Comparison of ENCODE assay signal across 8 cellular contexts in the genomic region with DNA sequence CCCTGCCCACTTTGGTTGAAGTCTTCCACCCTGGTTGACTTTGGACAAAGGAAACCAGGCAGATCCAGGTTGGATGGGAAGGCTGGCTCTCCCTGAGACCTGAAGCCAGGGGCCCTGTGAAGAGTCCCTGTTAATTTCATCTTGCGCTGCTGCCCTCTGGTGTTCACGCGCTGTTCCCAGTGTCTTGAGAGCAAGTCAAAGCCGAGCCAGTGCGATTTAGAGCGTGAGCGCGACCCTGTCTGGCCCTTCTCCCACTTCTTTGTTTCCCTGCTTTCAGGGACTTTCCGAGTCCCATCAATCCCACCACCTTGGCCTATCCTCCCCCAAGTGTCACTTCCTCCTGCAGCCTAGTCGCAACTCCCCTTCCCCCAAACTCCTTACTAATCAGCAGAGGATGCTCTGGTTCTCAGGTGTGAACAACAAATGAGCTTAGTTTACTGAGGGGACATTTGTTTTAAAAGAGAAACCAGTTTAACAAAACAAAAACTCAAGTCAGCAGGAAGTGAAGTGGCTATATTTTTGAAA. TPM values are rescaled to one million over a fixed set of nuclear protein-coding genes. Genes with fewer than 3 reads are reported as not detected.
DNase-seq lines count a peak whose midpoint lies in the region; ATAC-seq and TF ChIP-seq lines count a peak whose summit lies in the region.

No MANE protein-coding gene starts in this region.

- DNase-seq in GM12865 (ENCODE audit: low read depth) (peak; percentile 94), breast epithelium (ENCODE audit: low spot score in 2 of 2) (peak; percentile 86 to 92), kidney epithelial cell (ENCODE audit: low read depth) (no peak), NCI-H2107 (lab: John Stamatoyannopoulos, UW) (no peak)
- DNase-seq in stimulated activated CD4-positive, alpha-beta T cell treated with anti-CD3 and anti-CD28 coated beads, Interleukin-4, amount 100 ng/mL, for 1 hour = peak; percentile 93

- H3K27me3 ChIP-seq in breast epithelium = no peaks in the 10 kb centered on the region
- H3K27me3 ChIP-seq in kidney epithelial cell (ENCODE audit: control insufficient read depth, insufficient read depth, low read length) = no peaks in the 10 kb centered on the region

- no peaks in the 10 kb centered on the region for H3K27me3 Mint-ChIP-seq in T-helper 1 cell treated with Interleukin-12 subunit alpha and Interleukin-12 subunit beta and Interleukin-4 antibody, amounts not matched to agents 30 μg/mL and 1 μg/mL, for 36 hours (ENCODE audit: low read depth)

- peak; percentile 34 for ATAC-seq in HG03045 (IDR thresholded peaks at IDR 0.05; ENCODE audit: unreplicated experiment)
- no peak for ATAC-seq in HG03139 (IDR thresholded peaks at IDR 0.05; ENCODE audit: unreplicated experiment)

- peaks cover 76% of the 10 kb centered on the region for H3K4me1 Mint-ChIP-seq in T-helper 1 cell treated with Interleukin-12 subunit alpha and Interleukin-12 subunit beta and Interleukin-4 antibody, amounts not matched to agents 30 μg/mL and 1 μg/mL, for 36 hours (ENCODE audit: low read depth)

- H3K9me3 Mint-ChIP-seq in T-helper 1 cell treated with Interleukin-12 subunit alpha and Interleukin-12 subunit beta and Interleukin-4 antibody, amounts not matched to agents 30 μg/mL and 1 μg/mL, for 36 hours = peaks cover 6% of the 10 kb centered on the region

- no peak for TF ChIP-seq POLR2A in breast epithelium (IDR thresholded peaks at IDR 0.05)

- H3K9me3 ChIP-seq in breast epithelium = no peaks in the 10 kb centered on the region

- H3K4me1 ChIP-seq in breast epithelium = no peaks in the 10 kb centered on the region

- intact Hi-C loops in breast epithelium (cut with DNase I; ENCODE audit: low total_unique reads) = no loop called here

- H3K4me3 Mint-ChIP-seq in T-helper 1 cell treated with Interleukin-12 subunit alpha and Interleukin-12 subunit beta and Interleukin-4 antibody, amounts not matched to agents 30 μg/mL and 1 μg/mL, for 36 hours = peak overlapping the region; percentile 70

- TF ChIP-seq CTCF in GM12865 (IDR thresholded peaks at IDR 0.05; ENCODE audit: insufficient read depth, low read depth, low read length, missing control alignments) = peak; percentile 90
- TF ChIP-seq CTCF in breast epithelium (IDR thresholded peaks at IDR 0.05) = peak; percentile 59 to 87 (median 83)
- peak; percentile 90 for TF ChIP-seq CTCF in kidney epithelial cell (IDR thresholded peaks at IDR 0.05; ENCODE audit: insufficient read depth, low read length, poor library complexity, severe bottlenecking)

- H3K4me3 ChIP-seq in GM12865 (ENCODE audit: low read depth, low read length) = peak overlapping the region; percentile 40
- peak overlapping the region in 1 of 3 donors; percentile 4 for H3K4me3 ChIP-seq in breast epithelium
- no peak overlapping the region for H3K4me3 ChIP-seq in kidney epithelial cell (ENCODE audit: low read depth, low read length)

- peak overlapping the region in 1 of 2 donors; percentile 52 for H3K27ac ChIP-seq in breast epithelium

- peaks cover 11% of the 10 kb centered on the region for H3K36me3 Mint-ChIP-seq in T-helper 1 cell treated with Interleukin-12 subunit alpha and Interleukin-12 subunit beta and Interleukin-4 antibody, amounts not matched to agents 30 μg/mL and 1 μg/mL, for 36 hours (ENCODE audit: low read depth)

- H3K27ac Mint-ChIP-seq in T-helper 1 cell treated with Interleukin-12 subunit alpha and Interleukin-12 subunit beta and Interleukin-4 antibody, amounts not matched to agents 30 μg/mL and 1 μg/mL, for 36 hours = peak overlapping the region; percentile 91

- H3K36me3 ChIP-seq in breast epithelium (no peaks in the 10 kb centered on the region), kidney epithelial cell (ENCODE audit: control insufficient read depth, insufficient read depth, low read length) (no peaks in the 10 kb centered on the region)

RNA-seq across cellular contexts. Expression of a gene that starts 25.8 kb away (rescaled TPM):
- total RNA-seq in breast epithelium (not detected), kidney epithelial cell (0.07 TPM in 1 of 2 replicates, not detected in the other)

Comparison
In these comparisons a context has a peak if more than half of its experiments do, and no peak if none do; other contexts are left out.
1. DNase-seq: peak in GM12865 (single experiment), breast epithelium (2 of 2) and stimulated activated CD4-positive, alpha-beta T cell treated with anti-CD3 and anti-CD28 coated beads, Interleukin-4, amount 100 ng/mL, for 1 hour (single experiment); none in kidney epithelial cell (single experiment) and NCI-H2107 (single experiment).
2. Peak in every context shown above with its lines, with median percentiles within 50 percentile points of each other: CTCF ChIP-seq.